Comparison of ENCODE assay signal across 17 cellular contexts in the genomic region with DNA sequence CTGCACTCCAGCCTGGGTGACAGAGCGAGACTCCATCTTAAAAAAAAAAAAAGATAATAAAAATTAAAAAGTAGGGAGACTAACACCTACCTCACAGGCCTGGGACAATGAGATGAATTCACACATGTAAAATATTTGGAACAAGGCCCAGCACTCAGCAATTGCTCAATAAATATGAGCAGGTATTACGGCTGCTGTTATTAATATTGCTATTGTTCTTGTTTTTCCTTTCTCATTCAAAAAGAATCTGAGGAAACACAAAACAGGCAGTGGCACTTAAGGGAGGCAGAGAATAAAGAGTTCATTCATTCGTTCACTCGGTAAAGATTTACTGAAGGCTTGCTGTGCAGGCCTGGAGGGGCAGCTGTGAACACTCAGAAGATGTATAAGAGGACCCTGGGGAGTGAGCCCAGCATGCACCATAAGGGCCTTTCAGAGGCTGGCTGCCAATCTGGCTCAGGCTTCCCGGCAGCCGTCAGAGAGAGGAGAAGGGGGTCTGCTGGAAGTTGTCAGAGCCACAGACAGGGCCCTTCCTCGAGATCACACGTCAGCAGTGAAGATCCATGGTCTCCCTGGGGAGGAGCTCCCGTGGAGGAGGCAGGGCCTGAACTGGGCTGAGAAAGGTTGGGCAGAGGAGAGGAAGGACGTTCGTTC. TPM values are rescaled to one million over a fixed set of nuclear protein-coding genes. Genes with fewer than 3 reads are reported as not detected.
A peak's percentile ranks its signal among the peaks of the same experiment; 100 is the strongest.
DNase-seq lines count a peak whose midpoint lies in the region; ATAC-seq and TF ChIP-seq lines count a peak whose summit lies in the region.
"Had no signal": no experiment of that assay in that cellular context is flagged by ENCODE, and none has a peak within 500 bp of the region (broad histone marks: within the 10 kb centered on the region; RNA-seq: fewer than 3 reads in every experiment).

No MANE protein-coding gene starts in this region.

- peak overlapping the region; percentile 0 to 3 for H3K27ac Mint-ChIP-seq in T-cell
- H3K27ac Mint-ChIP-seq in chondrocyte (ENCODE audit: unreplicated experiment) = no peak overlapping the region
- H3K27ac Mint-ChIP-seq: CD8-positive, alpha-beta T cell had no signal

- H3K4me1 Mint-ChIP-seq in T-cell (peaks cover 31 to 41% (median 39%) of the 10 kb centered on the region in 3 donors), chondrocyte (ENCODE audit: low read depth) (peaks cover 5% of the 10 kb centered on the region)

- no peaks in the 10 kb centered on the region for H3K9me3 ChIP-seq in upper lobe of left lung
- H3K9me3 ChIP-seq: gastroesophageal sphincter, lower lobe of right lung, prostate gland had no signal

- TF ChIP-seq CTCF in upper lobe of left lung (IDR thresholded peaks at IDR 0.05) (no peak), chondrocyte (IDR thresholded peaks at IDR 0.05) (no peak)

- H3K4me3 Mint-ChIP-seq in T-cell (no peak overlapping the region), chondrocyte (ENCODE audit: unreplicated experiment) (no peak overlapping the region)
- H3K4me3 Mint-ChIP-seq: CD8-positive, alpha-beta T cell had no signal

- H3K9me3 Mint-ChIP-seq in T-cell (no peaks in the 10 kb centered on the region), chondrocyte (ENCODE audit: low read depth) (peaks cover 3% of the 10 kb centered on the region)

- no peak overlapping the region for H3K4me3 ChIP-seq in upper lobe of left lung
- H3K4me3 ChIP-seq: coronary artery, gastroesophageal sphincter, lower lobe of right lung, prostate gland had no signal

- ATAC-seq in T-cell (replicated peaks in 1 of 4) = no peak
- no peak for ATAC-seq in upper lobe of left lung (ENCODE audit: low FRiP score in 2 of 2)
- no peak for ATAC-seq in GM18505 (IDR thresholded peaks at IDR 0.05; ENCODE audit: unreplicated experiment)
- ATAC-seq in sciatic nerve = no peak
- ATAC-seq: CD8-positive, alpha-beta T cell; gastroesophageal sphincter; HCT116; lower lobe of right lung; stimulated activated naive CD8-positive, alpha-beta T cell treated with anti-CD3 and anti-CD28 coated beads, Interleukin-15, Interleukin-2, amounts not matched to agents 100 U/mL and 50 U/mL, for 24 hours had no signal

- no peaks in the 10 kb centered on the region for H3K36me3 ChIP-seq in upper lobe of left lung
- H3K36me3 ChIP-seq: gastroesophageal sphincter, lower lobe of right lung, prostate gland had no signal

- H3K27me3 Mint-ChIP-seq in T-cell (no peaks in the 10 kb centered on the region), chondrocyte (ENCODE audit: low read depth) (no peaks in the 10 kb centered on the region)

- CTCF ChIA-PET in T-cell (lab: Charles Lee) = no interaction called here

- DNase-seq in D341Med (ENCODE audit: low spot score) (peak; percentile 85), NCI-H1092 treated with DMSO at 0.1 percent for 48 hours (lab: John Stamatoyannopoulos, UW) (peak; percentile 92), T-cell (no peak), left kidney (ENCODE audit: low read depth, low spot score) (peak; percentile 81), upper lobe of left lung (no peak), sciatic nerve (ENCODE audit: low spot score) (no peak), chondrocyte (ENCODE audit: low spot score) (no peak)
- DNase-seq: activated CD4-positive, alpha-beta T cell treated with anti-CD3 and anti-CD28 coated beads, Interleukin-2, amount 50 U/mL, for 48 hours; activated naive CD4-positive, alpha-beta T cell; CD8-positive, alpha-beta T cell; lower lobe of right lung; stimulated activated naive CD8-positive, alpha-beta T cell treated with anti-CD3 and anti-CD28 coated beads, Interleukin-15, Interleukin-2, amounts not matched to agents 100 U/mL and 50 U/mL, for 24 hours had no signal

- H3K36me3 Mint-ChIP-seq in T-cell = peaks cover 5% of the 10 kb centered on the region
- H3K36me3 Mint-ChIP-seq in chondrocyte (ENCODE audit: low read depth) = peaks cover 2% of the 10 kb centered on the region
- H3K36me3 Mint-ChIP-seq: CD8-positive, alpha-beta T cell had no signal

- WGBS in upper lobe of left lung, 2 donors = 55 to 66% methylated on average over 10 to 11 of the region's 11 CpGs

- no peaks in the 10 kb centered on the region for H3K27me3 ChIP-seq in upper lobe of left lung
- H3K27me3 ChIP-seq: gastroesophageal sphincter had no signal

- H3K4me1 ChIP-seq in upper lobe of left lung = peaks cover 0 to 23% (median 3%) of the 10 kb centered on the region in 4 donors
- H3K4me1 ChIP-seq: prostate gland had no signal

- no peak overlapping the region for H3K27ac ChIP-seq in upper lobe of left lung
- H3K27ac ChIP-seq: coronary artery, gastroesophageal sphincter, lower lobe of right lung, prostate gland had no signal

- TF ChIP-seq POLR2A in upper lobe of left lung (IDR thresholded peaks at IDR 0.05) (no peak), GM18505 (IDR thresholded peaks at IDR 0.05; ENCODE audit: borderline replicate concordance, extremely low read depth, insufficient read depth, insufficient read length) (no peak)

- POLR2A ChIA-PET in T-cell (lab: Charles Lee) = no interaction called here

- intact Hi-C loops in sciatic nerve (cut with DNase I) = no loop called here

- TF ChIP-seq EP300 in upper lobe of left lung (IDR thresholded peaks at IDR 0.05) = no peak

RNA-seq across cellular contexts. Expression of a gene that starts 51.6 kb away (rescaled TPM):
- 10 to 100 TPM; 84.2 to 98.8 (median 88.5) TPM for total RNA-seq in T-cell
- 10 to 100 TPM; 27.5 to 49.9 (median 45.1) TPM for total RNA-seq in upper lobe of left lung
- 46.1 TPM for total RNA-seq in sciatic nerve
- total RNA-seq in chondrocyte = 27.3 to 35.1 TPM (median 31.0 TPM) in 3 replicates

Comparison
In these comparisons a context has a peak if more than half of its experiments do, and no peak if none do; other contexts are left out.
1. DNase-seq: peak in D341Med (single experiment), NCI-H1092 treated with DMSO at 0.1 percent for 48 hours (single experiment) and left kidney (single experiment); none in T-cell (0 of 34), upper lobe of left lung (0 of 2), sciatic nerve (single experiment) and chondrocyte (single experiment).